ENCODE assay signal across 8 cellular contexts in genomic region chr22:35842954-35843353, GRCh38.
DNase-seq lines count a peak whose midpoint lies in the region; ATAC-seq and TF ChIP-seq lines count a peak whose summit lies in the region.

No MANE protein-coding gene starts in this region.

- WGBS in testis, 2 donors = 53 to 63% methylated on average over 2 of the region's 2 CpGs

- no peak for TF ChIP-seq POLR2A in testis (IDR thresholded peaks at IDR 0.05)

- no peaks in the 10 kb centered on the region for H3K4me1 ChIP-seq in testis

- TF ChIP-seq CTCF in AG10803 (conservative IDR thresholded peaks at IDR 0.05; ENCODE audit: low read length) = peak; percentile 72
- TF ChIP-seq CTCF in HFF-Myc (IDR thresholded peaks at IDR 0.05; ENCODE audit: low read depth, low read length, missing control alignments) = peak; percentile 63
- peak in 2 of 3 experiments; percentile 14 to 30 for TF ChIP-seq CTCF in testis (IDR thresholded peaks at IDR 0.05)

- H3K4me3 ChIP-seq in AG10803 (ENCODE audit: low read length) = no peak overlapping the region
- H3K4me3 ChIP-seq in HFF-Myc (replicated peaks; ENCODE audit: low read depth, low read length) = no peak overlapping the region
- H3K4me3 ChIP-seq in testis = no peak overlapping the region

- H3K27ac ChIP-seq in testis = no peak overlapping the region

- H3K27me3 ChIP-seq in testis = no peaks in the 10 kb centered on the region

- no peaks in the 10 kb centered on the region for H3K9me3 ChIP-seq in testis

- H3K36me3 ChIP-seq in testis (ENCODE audit: low read depth, missing control alignments) = no peaks in the 10 kb centered on the region

- peak; percentile 53 for DNase-seq in AG10803 (ENCODE audit: low read depth)
- DNase-seq in HFF-Myc (ENCODE audit: extremely low read depth, low read depth) = peak; percentile 48
- DNase-seq in SW 1271 (lab: John Stamatoyannopoulos, UW) = peak; percentile 17 to 68
- no peak for DNase-seq in Right ventricle myocardium superior
- no peak for DNase-seq in testis

- intact Hi-C loops in Right ventricle myocardium superior (cut with DNase I) (loop anchor here (5.0 kb wide), 1 partner anchor 59 kb away; no protein-coding TSS in a partner anchor), testis (cut with DNase I; ENCODE audit: low total_unique reads) (no loop called here)

- ATAC-seq in Right ventricle myocardium superior (ENCODE audit: poor library complexity) (peak; percentile 70), GM21390 (IDR thresholded peaks at IDR 0.05; ENCODE audit: unreplicated experiment) (no peak), HG03469 (IDR thresholded peaks at IDR 0.05; ENCODE audit: unreplicated experiment) (no peak), HG02798 (IDR thresholded peaks at IDR 0.05; ENCODE audit: poor library complexity, unreplicated experiment) (no peak)

Comparison
In these comparisons a context has a peak if more than half of its experiments do, and no peak if none do; other contexts are left out.
1. DNase-seq: peak in AG10803 (single experiment), HFF-Myc (single experiment) and SW 1271 (2 of 2); none in Right ventricle myocardium superior (single experiment) and testis (single experiment).
2. CTCF ChIP-seq: peak in every context shown above with its lines; median percentile 72 in AG10803; 63 in HFF-Myc; 22 in testis.